ENCODE assay signal across 11 cellular contexts in genomic region chrX:41457618-41458192, GRCh38. TPM values are rescaled to one million over a fixed set of nuclear protein-coding genes. Genes with fewer than 3 reads are reported as not detected.
A peak's percentile ranks its signal among the peaks of the same experiment; 100 is the strongest.
DNase-seq lines count a peak whose midpoint lies in the region; ATAC-seq and TF ChIP-seq lines count a peak whose summit lies in the region.
"Had no signal": no experiment of that assay in that cellular context is flagged by ENCODE, and none has a peak within 500 bp of the region (broad histone marks: within the 10 kb centered on the region; RNA-seq: fewer than 3 reads in every experiment).

No MANE protein-coding gene starts in this region.

- H3K4me1 Mint-ChIP-seq in T-cell: peaks cover 0 to 5% (median 0%) of the 10 kb centered on the region in 3 donors

- in situ Hi-C loops in GM23248 (cut with MboI): no loop called here

- H3K9me3 ChIP-seq in GM23248 (ENCODE audit: low read depth) (no peaks in the 10 kb centered on the region), liver (ENCODE audit: control insufficient read depth in 4 of 4, low read length in 3 of 4) (no peaks in the 10 kb centered on the region)

- ATAC-seq in activated CD4-positive, CD25-positive, alpha-beta regulatory T cell treated with anti-CD3 and anti-CD28 coated beads, Interleukin-2, amount 50 U/mL, for 24 hours: peak; percentile 32 to 41
- peak in 3 of 4 experiments; percentile 42 to 71 (median 43) for ATAC-seq in T-cell (replicated peaks in 1 of 4)

- no peaks in the 10 kb centered on the region for H3K9me3 Mint-ChIP-seq in T-cell

- no peak overlapping the region for H3K4me3 Mint-ChIP-seq in T-cell

- H3K4me1 ChIP-seq in GM23248 (ENCODE audit: insufficient read depth) (peaks cover 4% of the 10 kb centered on the region; the same call in 1 of the 2 replicates), liver (ENCODE audit: control insufficient read depth in 4 of 4, insufficient read depth in 4 of 4, low read length in 3 of 4) (no peaks in the 10 kb centered on the region)

- H3K27ac ChIP-seq in GM23248 (no peak overlapping the region), liver (ENCODE audit: low read depth in 1 of 2, low read length in 2 of 2) (no peak overlapping the region)
- H3K27ac ChIP-seq: VCaP had no signal

- H3K4me3 ChIP-seq in GM23248 (no peak overlapping the region), liver (ENCODE audit: low read depth in 1 of 3, low read length in 3 of 3) (no peak overlapping the region)

- no peaks in the 10 kb centered on the region for H4K20me1 ChIP-seq in GM23248 (ENCODE audit: insufficient read depth)

- H3K36me3 ChIP-seq in GM23248 (ENCODE audit: low read depth) (no peaks in the 10 kb centered on the region), liver (ENCODE audit: control insufficient read depth in 4 of 4, insufficient read depth in 3 of 4, low read depth in 1 of 4, low read length in 3 of 4) (no peaks in the 10 kb centered on the region)

- H3K9ac ChIP-seq in GM23248 (no peak overlapping the region), liver (ENCODE audit: low read depth in 1 of 2, low read length in 2 of 2) (no peak overlapping the region)

- H3K27me3 Mint-ChIP-seq in T-cell: peaks cover 0 to 8% of the 10 kb centered on the region in 2 donors

- H3K4me2 ChIP-seq in GM23248 (ENCODE audit: unreplicated experiment): no peak overlapping the region

- no peak for DNase-seq in activated CD4-positive, CD25-positive, alpha-beta regulatory T cell (lab: John Stamatoyannopoulos, UW)
- DNase-seq in GM23248 (peak; percentile 5), T-cell (no peak), DMS153 (lab: John Stamatoyannopoulos, UW) (no peak), NCI-H2227 treated with DMSO at 0.1 percent for 48 hours (lab: John Stamatoyannopoulos, UW) (no peak), NCI-H526 treated with DMSO at 0.1 percent for 48 hours (lab: John Stamatoyannopoulos, UW) (no peak)
- DNase-seq: NCI-H446 had no signal

- CTCF ChIA-PET in T-cell (lab: Charles Lee): interaction anchor here in 1 of 2 donors (0.6 to 1.2 kb wide), 2 partner anchors 251 to 277 kb away, joined by 3 to 6 read pairs; no protein-coding TSS in a partner anchor

- no peak for TF ChIP-seq CTCF in liver (IDR thresholded peaks at IDR 0.05; ENCODE audit: low read depth, low read length, missing input control)

- no peak overlapping the region for H3K27ac Mint-ChIP-seq in T-cell

- no peaks in the 10 kb centered on the region for H3K36me3 Mint-ChIP-seq in T-cell

- 28 to 35% methylated on average over 7 of the region's 7 CpGs for WGBS in GM23248 (ENCODE audit: low coverage in 1 of 2, low lambda C conversion rate in 2 of 2, missing lambda C conversion rate in 2 of 2), 2 experiments
- 66% methylated on average over 7 of the region's 7 CpGs for WGBS in liver

- POLR2A ChIA-PET in T-cell (lab: Charles Lee): no interaction called here

- H3F3A ChIP-seq in GM23248 (ENCODE audit: insufficient read depth): no peaks in the 10 kb centered on the region

- H3K27me3 ChIP-seq in GM23248 (replicated peaks; ENCODE audit: insufficient read depth) (no peaks in the 10 kb centered on the region), liver (ENCODE audit: control insufficient read depth in 4 of 4, insufficient read depth in 4 of 4, low read length in 3 of 4) (no peaks in the 10 kb centered on the region)

- TF ChIP-seq RAD21 in liver (IDR thresholded peaks at IDR 0.05): peak; percentile 33 to 53

- H3K79me2 ChIP-seq in GM23248 (ENCODE audit: insufficient read depth): no peaks in the 10 kb centered on the region

- no peaks in the 10 kb centered on the region for H3K9me2 ChIP-seq in GM23248 (ENCODE audit: insufficient read depth)

- H2AFZ ChIP-seq in GM23248: no peak overlapping the region

TF ChIP-seq in liver, 16 proteins besides CTCF, POLR2A, EP300 and RAD21:
- TF ChIP-seq GABPA (IDR thresholded peaks at IDR 0.05 in 1 of 2, conservative IDR thresholded peaks at IDR 0.05 in 1 of 2) (no peak), RXRA (IDR thresholded peaks at IDR 0.05) (no peak), FOXA1 (IDR thresholded peaks at IDR 0.05) (no peak), MAX (IDR thresholded peaks at IDR 0.05) (no peak), SP1 (IDR thresholded peaks at IDR 0.05) (no peak), YY1 (IDR thresholded peaks at IDR 0.05) (no peak), ZBTB33 (IDR thresholded peaks at IDR 0.05) (no peak), FOXA2 (IDR thresholded peaks at IDR 0.05) (no peak), ATF3 (IDR thresholded peaks at IDR 0.05) (no peak), NR2F2 (IDR thresholded peaks at IDR 0.05) (no peak), TAF1 (conservative IDR thresholded peaks at IDR 0.05) (no peak), REST (IDR thresholded peaks at IDR 0.05) (no peak), HNF4A (conservative IDR thresholded peaks at IDR 0.05) (no peak), EGR1 (IDR thresholded peaks at IDR 0.05; ENCODE audit: low read depth in 2 of 2) (no peak), HNF4G (IDR thresholded peaks at IDR 0.05) (no peak)

RNA-seq across cellular contexts. Expression of gene NYX, which starts 10.6 kb away (rescaled TPM):
- not detected in 2 replicates for total RNA-seq in GM23248 (2014; rRNA removed; shearing (Covaris generic))
- polyA plus RNA-seq in GM23248 (2016; fragmentation: Nextera tagmentation; extraction: Ambion mirVana) (not detected in 2 replicates), liver (not detected)
- total RNA-seq in T-cell (not detected), liver (not detected)
- total RNA-seq: pulmonary artery endothelial cell had no signal
